ENCODE assay signal across 8 cellular contexts in the genomic region with DNA sequence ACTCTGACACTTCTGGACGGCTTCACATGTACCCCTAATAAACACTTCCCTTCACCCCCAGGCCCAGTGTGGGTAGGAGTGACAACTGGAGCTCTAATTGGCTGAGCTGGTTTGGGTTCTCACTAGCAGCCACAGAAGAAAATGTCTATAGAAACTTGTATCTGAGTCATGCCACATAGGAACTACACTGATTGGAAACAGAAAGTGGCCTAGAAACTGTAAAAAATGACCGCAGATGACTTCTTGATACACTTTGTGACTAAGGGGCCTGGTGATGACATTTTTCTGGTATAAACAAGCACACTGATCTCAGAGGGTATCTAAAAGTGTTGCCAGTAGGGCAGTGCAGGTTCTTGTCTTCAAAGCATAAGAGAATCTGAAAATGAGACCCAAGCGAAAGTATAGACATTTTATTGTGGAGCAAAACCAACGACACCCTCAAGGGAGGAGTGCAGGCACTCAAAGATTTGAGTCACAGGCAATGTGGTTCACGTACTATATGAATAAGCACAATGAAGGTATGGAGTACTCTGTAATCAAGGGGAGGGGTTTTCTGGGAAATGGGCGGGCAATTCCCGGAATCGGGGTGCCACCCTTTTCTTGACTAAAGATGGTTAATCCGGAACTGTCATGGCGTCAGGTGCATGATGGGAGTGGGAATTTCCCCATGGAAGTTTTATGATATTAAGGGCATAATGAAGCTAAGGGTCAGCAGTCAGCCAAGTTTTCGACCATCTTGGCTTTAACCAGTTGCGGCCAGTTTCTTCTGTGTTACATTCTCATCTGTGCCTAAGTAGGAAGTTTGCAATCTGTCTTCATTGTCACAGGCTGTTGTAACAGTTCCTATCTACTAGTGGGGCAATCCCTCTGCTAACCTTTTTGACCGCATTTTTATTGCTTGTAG. TPM values are rescaled to one million over a fixed set of nuclear protein-coding genes. Genes with fewer than 3 reads are reported as not detected.
DNase-seq lines count a peak whose midpoint lies in the region; ATAC-seq and TF ChIP-seq lines count a peak whose summit lies in the region.

A gene with protein sequence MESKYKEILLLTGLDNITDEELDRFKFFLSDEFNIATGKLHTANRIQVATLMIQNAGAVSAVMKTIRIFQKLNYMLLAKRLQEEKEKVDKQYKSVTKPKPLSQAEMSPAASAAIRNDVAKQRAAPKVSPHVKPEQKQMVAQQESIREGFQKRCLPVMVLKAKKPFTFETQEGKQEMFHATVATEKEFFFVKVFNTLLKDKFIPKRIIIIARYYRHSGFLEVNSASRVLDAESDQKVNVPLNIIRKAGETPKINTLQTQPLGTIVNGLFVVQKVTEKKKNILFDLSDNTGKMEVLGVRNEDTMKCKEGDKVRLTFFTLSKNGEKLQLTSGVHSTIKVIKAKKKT (minus strand): TSS at position 14 of the 904 bp plus-strand sequence. CDS start 3,267 bp downstream, outside the sequence.

- H2BK20ac ChIP-seq in IMR-90 (ENCODE audit: low read depth, low read length), result no peak within 1 kb of the TSS

- H3K4me2 ChIP-seq in IMR-90 (ENCODE audit: low read depth, low read length), result no peak within 1 kb of the TSS

- no peaks in the 10 kb centered on the region for H3K9me3 Mint-ChIP-seq in CD8-positive, alpha-beta memory T cell
- H3K9me3 Mint-ChIP-seq in activated CD4-positive, alpha-beta T cell treated with anti-CD3 and anti-CD28 coated beads, Interleukin-2, amount 10 ng/mL, durations not matched to agents 24 days and 14 days, result peaks cover 8% of the 10 kb centered on the region

- peaks cover 34 to 48% (median 45%) of the 10 kb centered on the region in 3 donors for H3K4me1 Mint-ChIP-seq in CD8-positive, alpha-beta memory T cell
- peaks cover 36% of the 10 kb centered on the region for H3K4me1 Mint-ChIP-seq in activated CD4-positive, alpha-beta T cell treated with anti-CD3 and anti-CD28 coated beads, Interleukin-2, amount 10 ng/mL, durations not matched to agents 24 days and 14 days

- peak; percentile 13 to 91 (median 85) for DNase-seq in CD8-positive, alpha-beta memory T cell
- no peak for DNase-seq in IMR-90
- DNase-seq in activated CD4-positive, alpha-beta T cell treated with anti-CD3 and anti-CD28 coated beads, Interleukin-2, amount 10 ng/mL, durations not matched to agents 24 days and 14 days, result peak; percentile 99
- DNase-seq in foreskin keratinocyte, result no peak
- peak; percentile 80 to 97 for DNase-seq in stimulated activated CD8-positive, alpha-beta memory T cell treated with anti-CD3 and anti-CD28 coated beads, Interleukin-2, amount 100 ng/mL, for 48 hours (ENCODE audit: low read depth in 2 of 2)
- DNase-seq in amygdala (lab: John Stamatoyannopoulos, UW), result no peak
- no peak for DNase-seq in HuH-7 (ENCODE audit: low spot score)

- no peaks in the 10 kb centered on the region for H4K20me1 ChIP-seq in IMR-90 (ENCODE audit: insufficient read depth, low read length)

- POLR2A ChIA-PET in CD8-positive, alpha-beta memory T cell (lab: Charles Lee), result interaction anchor here (0.5 to 1.2 kb wide), 3 partner anchors 9 to 350 kb away, joined by 3 to 8 read pairs (median 4); a partner anchor contains a TSS
- POLR2A ChIA-PET in IMR-90 (lab: Charles Lee; ENCODE audit: unreplicated experiment), result no interaction called here

- H3K14ac ChIP-seq in IMR-90 (replicated peaks; ENCODE audit: low read depth, low read length), result no peak within 1 kb of the TSS

- no peak for TF ChIP-seq RAD21 in IMR-90 (IDR thresholded peaks at IDR 0.05; ENCODE audit: low read length)

- no peak within 1 kb of the TSS for H3K56ac ChIP-seq in IMR-90 (ENCODE audit: extremely low read depth, insufficient read depth, low read length)

- H3K4me1 ChIP-seq in CD8-positive, alpha-beta memory T cell (ENCODE audit: insufficient read depth, low read length), result peaks cover 31% of the 10 kb centered on the region
- no peaks in the 10 kb centered on the region for H3K4me1 ChIP-seq in IMR-90 (ENCODE audit: control insufficient read depth, insufficient read depth, low read length)
- no peaks in the 10 kb centered on the region for H3K4me1 ChIP-seq in foreskin keratinocyte

- no peak within 1 kb of the TSS for H2BK15ac ChIP-seq in IMR-90 (ENCODE audit: low read depth, low read length)

- H3K9me1 ChIP-seq in IMR-90 (ENCODE audit: insufficient read depth, low read length), result no peaks in the 10 kb centered on the region

- peaks cover 0 to 10% (median 0%) of the 10 kb centered on the region in 3 donors for H3K36me3 Mint-ChIP-seq in CD8-positive, alpha-beta memory T cell
- H3K36me3 Mint-ChIP-seq in activated CD4-positive, alpha-beta T cell treated with anti-CD3 and anti-CD28 coated beads, Interleukin-2, amount 10 ng/mL, durations not matched to agents 24 days and 14 days (ENCODE audit: low read depth), result peaks cover 21% of the 10 kb centered on the region

- H3K4me3 ChIP-seq in CD8-positive, alpha-beta memory T cell (ENCODE audit: low read length), result peak within 1 kb of the TSS; percentile 49
- no peak within 1 kb of the TSS for H3K4me3 ChIP-seq in IMR-90 (ENCODE audit: insufficient read depth, low read depth, low read length)

- no peak within 1 kb of the TSS for H3K4ac ChIP-seq in IMR-90 (ENCODE audit: low read depth, low read length)

- H3K9ac ChIP-seq in IMR-90 (ENCODE audit: low read depth, low read length), result no peak within 1 kb of the TSS

- no peak within 1 kb of the TSS for H2AK9ac ChIP-seq in IMR-90 (replicated peaks; ENCODE audit: low read depth, low read length, poor library complexity)

- H3K27me3 ChIP-seq in CD8-positive, alpha-beta memory T cell (ENCODE audit: insufficient read depth, low read length, poor library complexity, severe bottlenecking), result no peaks in the 10 kb centered on the region
- H3K27me3 ChIP-seq in IMR-90 (ENCODE audit: control insufficient read depth, insufficient read depth, low read length) (peaks cover 2% of the 10 kb centered on the region), foreskin keratinocyte (no peaks in the 10 kb centered on the region)

- no peak for TF ChIP-seq CTCF in IMR-90 (conservative IDR thresholded peaks at IDR 0.05; ENCODE audit: low read depth, low read length)
- TF ChIP-seq CTCF in foreskin keratinocyte (conservative IDR thresholded peaks at IDR 0.05), result no peak

- TF ChIP-seq POLR2A in IMR-90 (IDR thresholded peaks at IDR 0.05; ENCODE audit: low read depth, low read length), result no peak

- CTCF ChIA-PET in CD8-positive, alpha-beta memory T cell (lab: Charles Lee), result interaction anchor here (1.2 to 2.7 kb wide), 4 partner anchors 10 to 873 kb away, joined by 3 to 14 read pairs (median 4); no protein-coding TSS in a partner anchor
- CTCF ChIA-PET in IMR-90 (lab: Yijun Ruan, JAX), result interaction anchor here (0.8 kb wide), 1 partner anchor 144 kb away, joined by 4 read pairs; no protein-coding TSS in a partner anchor

- no peak within 1 kb of the TSS for H3K18ac ChIP-seq in IMR-90 (ENCODE audit: low read depth, low read length)

- peak within 1 kb of the TSS; percentile 87 to 98 (median 97) for H3K27ac Mint-ChIP-seq in CD8-positive, alpha-beta memory T cell
- peak within 1 kb of the TSS; percentile 99 for H3K27ac Mint-ChIP-seq in activated CD4-positive, alpha-beta T cell treated with anti-CD3 and anti-CD28 coated beads, Interleukin-2, amount 10 ng/mL, durations not matched to agents 24 days and 14 days

- ATAC-seq in GM21390 (IDR thresholded peaks at IDR 0.05; ENCODE audit: unreplicated experiment) (peak; percentile 88), IMR-90 (ENCODE audit: low read depth) (no peak), foreskin keratinocyte (peak; percentile 70)

- H3K9me3 ChIP-seq in CD8-positive, alpha-beta memory T cell (ENCODE audit: low read length), result no peaks in the 10 kb centered on the region
- H3K9me3 ChIP-seq in IMR-90 (ENCODE audit: control insufficient read depth, insufficient read depth, low read length), result no peaks in the 10 kb centered on the region

- in situ Hi-C loops in IMR-90 (cut with MboI; ENCODE audit: low sequenced_read_pairs), result no loop called here

- no peak within 1 kb of the TSS for H4K8ac ChIP-seq in IMR-90 (ENCODE audit: low read depth in 2 of 2, low read length in 2 of 2)

- H2AK5ac ChIP-seq in IMR-90 (ENCODE audit: low read depth, low read length), result no peak within 1 kb of the TSS

- no peak within 1 kb of the TSS for H3K23ac ChIP-seq in IMR-90 (ENCODE audit: low read depth, low read length)

- WGBS in IMR-90 (ENCODE audit: extremely low coverage in 2 of 2, insufficient read length in 1 of 2), 2 experiments, result 92% methylated on average over 2 of the region's 13 CpGs; no CpG with 5 or more reads in 1 of the 2 experiments

- peak within 1 kb of the TSS; percentile 14 for H2AFZ ChIP-seq in IMR-90 (replicated peaks; ENCODE audit: low read length, poor library complexity)

- intact Hi-C loops in IMR-90 (cut with micrococcal nuclease), result loop anchor here (10.0 kb wide), 2 partner anchors 282 to 552 kb away; no protein-coding TSS in a partner anchor
- intact Hi-C loops in activated CD4-positive, alpha-beta T cell treated with anti-CD3 and anti-CD28 coated beads, Interleukin-2, amount 10 ng/mL, durations not matched to agents 24 days and 14 days (cut with micrococcal nuclease), result loop anchor here (1.0 to 10.0 kb wide), 9 partner anchors 11 to 845 kb away; a partner anchor contains a TSS

- H3K27ac ChIP-seq in CD8-positive, alpha-beta memory T cell (ENCODE audit: low read depth, low read length), result peak within 1 kb of the TSS; percentile 89
- H3K27ac ChIP-seq in IMR-90 (ENCODE audit: insufficient read depth, low read length) (no peak within 1 kb of the TSS), foreskin keratinocyte (no peak within 1 kb of the TSS)

- H2BK5ac ChIP-seq in IMR-90 (ENCODE audit: low read depth, low read length, poor library complexity, severe bottlenecking), result no peak within 1 kb of the TSS

- BruUV-seq in IMR-90 (replicated peaks; lab: Mats Ljungman, UMichigan), result no TSS peak

- H4K91ac ChIP-seq in IMR-90 (ENCODE audit: insufficient read depth, low read depth, low read length), result no peak within 1 kb of the TSS

- no peaks in the 10 kb centered on the region for H3K79me1 ChIP-seq in IMR-90 (ENCODE audit: low read depth in 1 of 2, low read length in 2 of 2)

- H3K27me3 Mint-ChIP-seq in CD8-positive, alpha-beta memory T cell, result no peaks in the 10 kb centered on the region
- peaks cover 5% of the 10 kb centered on the region for H3K27me3 Mint-ChIP-seq in activated CD4-positive, alpha-beta T cell treated with anti-CD3 and anti-CD28 coated beads, Interleukin-2, amount 10 ng/mL, durations not matched to agents 24 days and 14 days

- H3K36me3 ChIP-seq in CD8-positive, alpha-beta memory T cell (ENCODE audit: insufficient read depth, low read length), result no peaks in the 10 kb centered on the region
- no peaks in the 10 kb centered on the region for H3K36me3 ChIP-seq in IMR-90 (ENCODE audit: control insufficient read depth, insufficient read depth, low read length)

- no peak within 1 kb of the TSS for H2BK120ac ChIP-seq in IMR-90 (ENCODE audit: low read depth, low read length)

- dilution Hi-C loops in IMR-90 (cut with HindIII; ENCODE audit: low sequenced_read_pairs, unreplicated experiment), result no loop called here

- peak within 1 kb of the TSS; percentile 78 to 91 (median 83) for H3K4me3 Mint-ChIP-seq in CD8-positive, alpha-beta memory T cell
- peak within 1 kb of the TSS; percentile 87 for H3K4me3 Mint-ChIP-seq in activated CD4-positive, alpha-beta T cell treated with anti-CD3 and anti-CD28 coated beads, Interleukin-2, amount 10 ng/mL, durations not matched to agents 24 days and 14 days

- no peak within 1 kb of the TSS for H4K5ac ChIP-seq in IMR-90 (ENCODE audit: low read depth, low read length)

RNA-seq across cellular contexts. Expression of the gene that starts here (rescaled TPM):
- total RNA-seq in CD8-positive, alpha-beta memory T cell, result 10 to 100 TPM; 41.1 to 42.3 TPM
- 3.7 TPM for polyA plus RNA-seq in CD8-positive, alpha-beta memory T cell
- total RNA-seq in IMR-90 (2012; rRNA removed) (not detected in 2 replicates), foreskin keratinocyte (not detected in 2 replicates)
- polyA plus RNA-seq in IMR-90 (2012; rRNA removed) (not detected in 2 replicates), foreskin keratinocyte (not detected in 2 replicates)
- polyA plus RNA-seq in IMR-90 (2012; cell fraction: cytosol; rRNA removed), result not detected in 2 replicates
- polyA plus RNA-seq in IMR-90 (2012; cell fraction: nucleus; rRNA removed; ENCODE audit: low replicate concordance), result not detected in 2 replicates
- total RNA-seq in activated CD4-positive, alpha-beta T cell treated with anti-CD3 and anti-CD28 coated beads, Interleukin-2, amount 10 ng/mL, durations not matched to agents 24 days and 14 days, result 75.9 and 80.1 TPM in 2 replicates

Comparison
In these comparisons a context has a peak if more than half of its experiments do, and no peak if none do; other contexts are left out.
1. RNA of the gene that starts here (total RNA-seq): 75.9 to 80.1 TPM in activated CD4-positive, alpha-beta T cell treated with anti-CD3 and anti-CD28 coated beads, Interleukin-2, amount 10 ng/mL, durations not matched to agents 24 days and 14 days and 41.1 to 42.3 TPM in CD8-positive, alpha-beta memory T cell; not detected in foreskin keratinocyte and not detected in IMR-90; every median in the first group is over 10 times any median in the second.
2. Peak in ATAC-seq in foreskin keratinocyte; RNA of the gene not detected or under 1 TPM.
3. DNase-seq: peak in CD8-positive, alpha-beta memory T cell (5 of 5), activated CD4-positive, alpha-beta T cell treated with anti-CD3 and anti-CD28 coated beads, Interleukin-2, amount 10 ng/mL, durations not matched to agents 24 days and 14 days (single experiment) and stimulated activated CD8-positive, alpha-beta memory T cell treated with anti-CD3 and anti-CD28 coated beads, Interleukin-2, amount 100 ng/mL, for 48 hours (2 of 2); none in IMR-90 (single experiment), foreskin keratinocyte (0 of 2), amygdala (0 of 56) and HuH-7 (single experiment).